In the genomic region with DNA sequence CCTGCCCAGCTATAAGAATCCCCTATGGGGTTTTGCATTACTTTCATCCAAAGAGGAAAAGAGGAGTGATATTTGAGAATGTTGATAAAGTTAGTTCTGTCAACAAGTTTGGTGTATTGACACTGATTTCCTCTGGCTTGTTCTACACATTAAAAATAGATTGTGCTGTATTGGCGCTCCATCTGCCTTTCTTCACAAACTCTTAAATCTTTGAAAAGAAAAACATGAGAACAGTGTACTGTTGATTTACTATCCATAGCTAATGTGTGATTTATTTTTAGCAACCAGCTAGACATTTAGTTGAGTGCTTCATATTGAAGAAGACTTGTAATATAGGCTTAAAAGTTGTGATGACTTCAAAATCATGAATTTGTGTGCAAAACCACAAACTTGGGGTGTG, we compare ENCODE assay signal across 19 cellular contexts.
"Had no signal": no experiment of that assay in that cellular context is flagged by ENCODE, and none has a peak within 500 bp of the region (broad histone marks: within the 10 kb centered on the region; RNA-seq: fewer than 3 reads in every experiment).

No MANE protein-coding gene starts in this region.

- H3K36me3 ChIP-seq: colonic mucosa, neural progenitor cell, ovary, right atrium auricular region, sigmoid colon, thoracic aorta, transverse colon had no signal

- H3K27ac ChIP-seq: colonic mucosa, hepatocyte, neural progenitor cell, ovary, right atrium auricular region, sigmoid colon, skin epidermis, thoracic aorta, transverse colon had no signal

- H3K4me3 Mint-ChIP-seq: naive thymus-derived CD8-positive, alpha-beta T cell; neural progenitor cell; stimulated activated naive B cell treated with anti-CD40 and anti-IgM and Interleukin-4, amounts not matched to agents 10 μg/mL and 1 μg/mL and 100 μg/mL, for 72 hours; stimulated activated naive CD8-positive, alpha-beta T cell treated with anti-CD3 and anti-CD28 coated beads, Interleukin-15, amount 100 ng/mL, for 72 hours had no signal

- H3K9me3 Mint-ChIP-seq: neural progenitor cell had no signal

- H3K27me3 ChIP-seq: colonic mucosa, hepatocyte, neural progenitor cell, ovary, right atrium auricular region, sigmoid colon, transverse colon had no signal

- H3K4me1 Mint-ChIP-seq: naive thymus-derived CD8-positive, alpha-beta T cell; stimulated activated naive B cell treated with anti-CD40 and anti-IgM and Interleukin-4, amounts not matched to agents 10 μg/mL and 1 μg/mL and 100 μg/mL, for 72 hours; stimulated activated naive CD8-positive, alpha-beta T cell treated with anti-CD3 and anti-CD28 coated beads, Interleukin-15, amount 100 ng/mL, for 72 hours had no signal

- H3K27me3 Mint-ChIP-seq: naive thymus-derived CD8-positive, alpha-beta T cell; stimulated activated naive B cell treated with anti-CD40 and anti-IgM and Interleukin-4, amounts not matched to agents 10 μg/mL and 1 μg/mL and 100 μg/mL, for 72 hours; stimulated activated naive CD8-positive, alpha-beta T cell treated with anti-CD3 and anti-CD28 coated beads, Interleukin-15, amount 100 ng/mL, for 72 hours had no signal

- H3K9me3 ChIP-seq: colonic mucosa, mucosa of descending colon, ovary, right atrium auricular region, sigmoid colon, thoracic aorta, transverse colon had no signal

- ATAC-seq: left colon; mucosa of descending colon; naive thymus-derived CD8-positive, alpha-beta T cell; stimulated activated naive B cell treated with anti-CD40 and anti-IgM and Interleukin-4, amounts not matched to agents 10 μg/mL and 1 μg/mL and 100 μg/mL, for 72 hours; stimulated activated naive CD8-positive, alpha-beta T cell treated with anti-CD3 and anti-CD28 coated beads, Interleukin-15, amount 100 ng/mL, for 72 hours had no signal

- H3K4me3 ChIP-seq: colonic mucosa, hepatocyte, mucosa of descending colon, neural progenitor cell, ovary, right atrium auricular region, sigmoid colon, skin epidermis, thoracic aorta, transverse colon had no signal

- H3K4me1 ChIP-seq: colonic mucosa, neural progenitor cell, right atrium auricular region, transverse colon had no signal

- H3K36me3 Mint-ChIP-seq: naive thymus-derived CD8-positive, alpha-beta T cell; neural progenitor cell; stimulated activated naive B cell treated with anti-CD40 and anti-IgM and Interleukin-4, amounts not matched to agents 10 μg/mL and 1 μg/mL and 100 μg/mL, for 72 hours had no signal

- DNase-seq: colonic mucosa; foreskin melanocyte; head of caudate nucleus; left colon; mucosa of descending colon; naive thymus-derived CD8-positive, alpha-beta T cell; nucleus accumbens; ovary; sigmoid colon; stimulated activated CD4-positive, alpha-beta T cell treated with anti-CD3 and anti-CD28 coated beads, Interleukin-2, amount 100 ng/mL, for 24 hours; stimulated activated CD4-positive, alpha-beta T cell treated with anti-CD3 and anti-CD28 coated beads, Interleukin-4, amount 100 ng/mL, for 4 hours; stimulated activated naive B cell treated with anti-CD40 and anti-IgM and Interleukin-4, amounts not matched to agents 10 μg/mL and 1 μg/mL and 100 μg/mL, for 72 hours; stimulated activated naive CD8-positive, alpha-beta T cell treated with anti-CD3 and anti-CD28 coated beads, Interleukin-15, amount 100 ng/mL, for 72 hours; transverse colon had no signal

- H3K27ac Mint-ChIP-seq: naive thymus-derived CD8-positive, alpha-beta T cell; neural progenitor cell; stimulated activated naive B cell treated with anti-CD40 and anti-IgM and Interleukin-4, amounts not matched to agents 10 μg/mL and 1 μg/mL and 100 μg/mL, for 72 hours; stimulated activated naive CD8-positive, alpha-beta T cell treated with anti-CD3 and anti-CD28 coated beads, Interleukin-15, amount 100 ng/mL, for 72 hours had no signal
